25 cellular contexts compared by ENCODE assay signal in the genomic region with DNA sequence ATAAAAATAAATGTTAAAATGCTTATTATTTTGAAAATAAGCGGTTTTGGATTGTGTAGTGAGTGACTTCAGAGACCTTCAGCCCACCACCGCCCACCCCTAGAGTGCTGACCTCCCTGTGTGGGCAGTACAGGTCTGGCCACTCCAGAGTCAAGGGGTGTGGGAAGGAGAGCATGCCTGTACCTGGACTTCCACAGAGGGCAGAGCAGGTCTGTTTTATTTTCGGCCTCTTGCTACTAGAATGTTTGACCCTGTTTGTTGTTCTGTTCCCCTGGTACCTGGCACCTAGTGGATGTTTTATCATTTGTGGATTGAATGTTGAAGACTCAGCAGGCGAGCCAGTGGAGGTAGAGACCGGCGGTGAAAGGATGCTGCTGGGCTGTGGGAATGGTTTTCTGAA.
"Had no signal": no experiment of that assay in that cellular context is flagged by ENCODE, and none has a peak within 500 bp of the region (broad histone marks: within the 10 kb centered on the region; RNA-seq: fewer than 3 reads in every experiment).

No MANE protein-coding gene starts in this region.

- H3K4me3 ChIP-seq: colonic mucosa, gastrocnemius medialis, ovary, skin epidermis, spleen, thoracic aorta, tibial nerve, upper lobe of left lung had no signal

- H3K36me3 ChIP-seq: colonic mucosa, ovary had no signal

- DNase-seq: central memory CD4-positive, alpha-beta T cell; colonic mucosa; effector CD8-positive, alpha-beta T cell; endodermal cell; foreskin fibroblast; gastrocnemius medialis; head of caudate nucleus; hippocampal formation; kidney glomerular epithelial cell; mesenchymal stem cell; midbrain; naive thymus-derived CD4-positive, alpha-beta T cell; nucleus accumbens; ovary; posterior cingulate gyrus; retina; spleen; stimulated activated CD4-positive, alpha-beta T cell treated with anti-CD3 and anti-CD28 coated beads, Interleukin-4, amount 100 ng/mL, for 4 hours; stimulated activated naive B cell treated with anti-CD40 and anti-IgM and Interleukin-4, amounts not matched to agents 10 μg/mL and 1 μg/mL and 100 μg/mL, for 72 hours; upper lobe of left lung had no signal

- H3K27ac ChIP-seq: colonic mucosa, epithelial cell of prostate, gastrocnemius medialis, ovary, skin epidermis, spleen, thoracic aorta, tibial nerve, upper lobe of left lung had no signal

- H3K4me1 ChIP-seq: colonic mucosa, gastrocnemius medialis, spleen, tibial nerve, upper lobe of left lung had no signal

- ATAC-seq: esophagus mucosa; gastrocnemius medialis; naive thymus-derived CD4-positive, alpha-beta T cell; stimulated activated naive B cell treated with anti-CD40 and anti-IgM and Interleukin-4, amounts not matched to agents 10 μg/mL and 1 μg/mL and 100 μg/mL, for 72 hours had no signal

- H3K9me3 ChIP-seq: colonic mucosa, gastrocnemius medialis, ovary, thoracic aorta, tibial nerve, upper lobe of left lung had no signal

- H3K27me3 ChIP-seq: colonic mucosa, gastrocnemius medialis, ovary, spleen, tibial nerve, upper lobe of left lung had no signal
